Comparison of ENCODE assay signal across 11 cellular contexts in the genomic region with DNA sequence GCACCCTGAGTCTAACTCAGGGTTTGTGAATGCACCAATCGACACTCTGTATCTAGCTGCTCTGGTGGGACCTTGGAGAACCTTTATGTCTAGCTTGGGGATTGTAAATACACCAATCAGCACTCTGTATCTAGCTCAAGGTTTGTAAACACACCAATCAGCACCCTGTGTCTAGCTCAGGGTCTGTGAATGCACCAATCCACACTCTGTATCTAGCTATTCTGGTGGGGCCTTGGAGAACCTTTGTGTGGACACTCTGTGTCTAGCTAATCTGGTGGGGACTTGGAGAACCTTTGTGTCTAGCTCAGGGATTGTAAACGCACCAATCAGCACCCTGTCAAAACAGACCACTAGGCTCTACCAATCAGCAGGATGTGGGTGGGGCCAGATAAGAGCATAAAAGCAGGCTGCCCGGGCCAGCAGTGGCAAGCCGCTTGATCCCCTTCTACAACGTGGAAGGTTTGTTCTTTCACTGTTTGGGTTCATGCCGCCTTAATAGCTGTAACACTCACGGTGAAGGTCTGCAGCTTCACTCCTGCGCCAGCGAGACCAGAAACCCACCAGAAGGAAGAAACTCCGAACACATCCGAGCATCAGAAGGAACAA. TPM values are rescaled to one million over a fixed set of nuclear protein-coding genes. Genes with fewer than 3 reads are reported as not detected.
"Had no signal": no experiment of that assay in that cellular context is flagged by ENCODE, and none has a peak within 500 bp of the region (broad histone marks: within the 10 kb centered on the region; RNA-seq: fewer than 3 reads in every experiment).

No MANE protein-coding gene starts in this region.

RNA-seq across cellular contexts. Expression of a gene that starts 2.6 kb away (rescaled TPM):
- total RNA-seq: M059J, OCI-LY7, RPMI7951, SJCRH30, T-cell had no signal

RNA-seq across cellular contexts. Expression of a gene that starts 58.1 kb away (rescaled TPM):
- total RNA-seq: M059J; NCI-H460; OCI-LY7; PC-9; Right ventricle myocardium inferior; RPMI7951; SJCRH30; SK-MEL-5; T-cell; T-helper 1 cell treated with Interleukin-12 subunit alpha and Interleukin-12 subunit beta and Interleukin-4 antibody, amounts not matched to agents 30 ng/mL and 1 ng/mL, for 36 hours; T-helper 17 cell had no signal
